In the genomic region with DNA sequence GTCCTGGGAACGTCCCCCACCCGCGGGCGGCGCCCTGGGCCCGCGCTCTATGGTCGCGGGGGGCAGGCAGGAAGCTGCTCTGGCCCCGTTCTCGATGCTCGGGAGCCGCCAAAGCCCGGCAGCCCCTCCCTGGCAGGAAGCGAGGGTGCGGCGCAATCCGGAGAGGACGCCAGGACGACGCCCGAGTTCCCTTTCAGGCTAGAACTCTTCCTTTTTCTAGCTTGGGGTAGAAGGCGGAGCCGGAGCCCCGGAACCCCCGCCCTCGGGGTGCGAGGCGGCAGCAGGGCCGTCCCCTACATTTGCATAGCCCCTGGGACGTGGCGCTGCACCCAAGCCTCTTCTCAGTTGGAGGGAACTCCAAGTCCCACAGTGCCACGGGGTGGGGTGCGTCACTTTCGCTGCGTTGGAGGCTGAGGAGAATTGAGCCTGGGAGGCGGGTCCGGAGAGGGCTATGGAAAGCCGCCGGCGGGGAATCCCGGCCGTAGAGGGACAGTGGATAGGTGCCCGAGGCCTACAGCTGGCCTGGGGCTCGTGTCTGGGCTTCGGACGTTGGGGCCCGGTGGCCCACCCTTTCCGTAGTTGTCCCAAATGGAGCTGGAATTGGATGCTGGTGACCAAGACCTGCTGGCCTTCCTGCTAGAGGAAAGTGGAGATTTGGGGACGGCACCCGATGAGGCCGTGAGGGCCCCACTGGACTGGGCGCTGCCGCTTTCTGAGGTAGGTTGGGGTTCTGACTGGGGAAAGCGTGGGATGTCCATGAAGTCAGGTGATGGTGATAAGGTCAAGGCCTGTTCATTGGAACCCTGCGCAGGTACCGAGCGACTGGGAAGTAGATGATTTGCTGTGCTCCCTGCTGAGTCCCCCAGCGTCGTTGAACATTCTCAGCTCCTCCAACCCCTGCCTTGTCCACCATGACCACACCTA, we compare ENCODE assay signal across 8 cellular contexts. TPM values are rescaled to one million over a fixed set of nuclear protein-coding genes. Genes with fewer than 3 reads are reported as not detected.
DNase-seq lines count a peak whose midpoint lies in the region; ATAC-seq and TF ChIP-seq lines count a peak whose summit lies in the region.

Gene CREB3 (plus strand): TSS at position 482 of the 924 bp plus-strand sequence. CDS start 107 bp downstream, at position 589.
Gene TLN1 (minus strand): TSS at position 11 of the 924 bp plus-strand sequence. CDS start 6,501 bp downstream, outside the sequence.

- peak within 1 kb of the TSS; percentile 65 for H4K8ac ChIP-seq in trophoblast cell (ENCODE audit: low read depth, low read length)

- H3K27me3 Mint-ChIP-seq in activated naive CD8-positive, alpha-beta T cell treated with anti-CD3 and anti-CD28 coated beads, Interleukin-2, amount 50 U/mL, for 24 hours = no peaks in the 10 kb centered on the region

- in situ Hi-C loops in transverse colon (cut with MboI; ENCODE audit: low pct_ligation_motif_present in 1 of 4, low pct_unique_long_range_greater_than_20kb in 1 of 4, low sequenced_read_pairs in 3 of 4) = loop anchor here in 1 of 4 donors (10.0 kb wide), 1 partner anchor 82 kb away; the partner anchor contains the start of genes HINT2 and SPAG8

- H3K36me3 Mint-ChIP-seq in activated naive CD8-positive, alpha-beta T cell treated with anti-CD3 and anti-CD28 coated beads, Interleukin-2, amount 50 U/mL, for 24 hours (ENCODE audit: low read depth) = peaks cover 18% of the 10 kb centered on the region

- H3K36me3 ChIP-seq in trophoblast cell (ENCODE audit: control insufficient read depth in 1 of 2, insufficient read depth in 2 of 2, low read length in 2 of 2) = peaks cover 13 to 30% of the 10 kb centered on the region in 2 experiments
- H3K36me3 ChIP-seq in transverse colon = peaks cover 0 to 26% (median 13%) of the 10 kb centered on the region in 4 donors

- H3K14ac ChIP-seq in trophoblast cell (ENCODE audit: low read length) = peak within 1 kb of the TSS; percentile 69

- H2BK120ac ChIP-seq in trophoblast cell (ENCODE audit: insufficient read depth, low read length, poor library complexity) = peak within 1 kb of the TSS; percentile 67

- H3K23ac ChIP-seq in trophoblast cell (ENCODE audit: low read length) = peak within 1 kb of the TSS; percentile 55

- H3K27me3 ChIP-seq in trophoblast cell (ENCODE audit: insufficient read depth, low read length) = no peaks in the 10 kb centered on the region
- H3K27me3 ChIP-seq in transverse colon = no peaks in the 10 kb centered on the region

- peak; percentile 81 for TF ChIP-seq POLR2A in transverse colon (IDR thresholded peaks at IDR 0.05)

- H2BK12ac ChIP-seq in trophoblast cell (ENCODE audit: low read length) = no peak within 1 kb of the TSS

- intact Hi-C loops in Right ventricle myocardium superior (cut with DNase I) (no loop called here), transverse colon (cut with DNase I; ENCODE audit: low total_unique reads) (no loop called here)

- H2BK5ac ChIP-seq in trophoblast cell (ENCODE audit: low read depth, low read length, poor library complexity) = peak within 1 kb of the TSS; percentile 70

- H3K79me1 ChIP-seq in trophoblast cell (ENCODE audit: low read length) = peaks cover 24% of the 10 kb centered on the region

- H3K4me3 ChIP-seq in GM12875 (ENCODE audit: low read depth, low read length) (peak within 1 kb of the TSS; percentile 94), trophoblast cell (ENCODE audit: low read depth, low read length) (peak within 1 kb of the TSS; percentile 96), transverse colon (peak within 1 kb of the TSS; percentile 67 to 87 (median 78))

- H3K4me1 ChIP-seq in trophoblast cell (ENCODE audit: control insufficient read depth in 1 of 2, insufficient read depth in 2 of 2, low read length in 2 of 2) (peaks cover 30% of the 10 kb centered on the region in 2 experiments), transverse colon (peaks cover 35 to 66% (median 54%) of the 10 kb centered on the region in 4 donors)

- no peaks in the 10 kb centered on the region for H3K9me3 Mint-ChIP-seq in activated naive CD8-positive, alpha-beta T cell treated with anti-CD3 and anti-CD28 coated beads, Interleukin-2, amount 50 U/mL, for 24 hours

- ATAC-seq in HG02798 (IDR thresholded peaks at IDR 0.05; ENCODE audit: poor library complexity, unreplicated experiment) (peak; percentile 82), Right ventricle myocardium superior (ENCODE audit: poor library complexity) (peak; percentile 89)
- peak; percentile 93 for ATAC-seq in activated naive CD8-positive, alpha-beta T cell treated with anti-CD3 and anti-CD28 coated beads, Interleukin-2, amount 50 U/mL, for 24 hours

- H3K18ac ChIP-seq in trophoblast cell (ENCODE audit: low read length) = peak within 1 kb of the TSS; percentile 62

- peaks cover 17% of the 10 kb centered on the region for H3K4me1 Mint-ChIP-seq in activated naive CD8-positive, alpha-beta T cell treated with anti-CD3 and anti-CD28 coated beads, Interleukin-2, amount 50 U/mL, for 24 hours

- TF ChIP-seq EP300 in transverse colon (IDR thresholded peaks at IDR 0.05; ENCODE audit: low read depth) = no peak

- H3K4me2 ChIP-seq in trophoblast cell (ENCODE audit: low read length) = peak within 1 kb of the TSS; percentile 80

- no CpG with 5 or more reads among the region's 60 CpGs for WGBS in trophoblast cell (ENCODE audit: extremely low coverage, insufficient coverage, insufficient read length)
- WGBS in transverse colon (ENCODE audit: low coverage in 1 of 2), 2 donors = 1% methylated on average over 57 of the region's 60 CpGs; no CpG with 5 or more reads in 1 of the 2 donors

- H3K4me3 Mint-ChIP-seq in activated naive CD8-positive, alpha-beta T cell treated with anti-CD3 and anti-CD28 coated beads, Interleukin-2, amount 50 U/mL, for 24 hours = no peak within 1 kb of the TSS

- peak within 1 kb of the TSS; percentile 61 for H2AK5ac ChIP-seq in trophoblast cell (ENCODE audit: low read length)

- H3K9ac ChIP-seq in trophoblast cell (ENCODE audit: low read length) = peak within 1 kb of the TSS; percentile 98

- no peak for TF ChIP-seq CTCF in GM12875 (IDR thresholded peaks at IDR 0.05; ENCODE audit: borderline replicate concordance, insufficient read depth, low read depth, low read length)
- no peak for TF ChIP-seq CTCF in transverse colon (IDR thresholded peaks at IDR 0.05)

- peak within 1 kb of the TSS; percentile 66 for H3K4ac ChIP-seq in trophoblast cell (ENCODE audit: low read depth, low read length)

- peak within 1 kb of the TSS; percentile 90 for H3K27ac Mint-ChIP-seq in activated naive CD8-positive, alpha-beta T cell treated with anti-CD3 and anti-CD28 coated beads, Interleukin-2, amount 50 U/mL, for 24 hours

- H4K12ac ChIP-seq in trophoblast cell (ENCODE audit: low read depth, low read length) = peak within 1 kb of the TSS; percentile 84

- peak within 1 kb of the TSS; percentile 56 for H2AFZ ChIP-seq in trophoblast cell (ENCODE audit: insufficient read depth, low read length, poor library complexity)

- H4K91ac ChIP-seq in trophoblast cell (ENCODE audit: low read depth, low read length) = peak within 1 kb of the TSS; percentile 93

- H3K9me3 ChIP-seq in trophoblast cell (ENCODE audit: insufficient read depth, low read depth, low read length) (no peaks in the 10 kb centered on the region), transverse colon (no peaks in the 10 kb centered on the region)

- peak; percentile 65 for DNase-seq in NCI-H1417 treated with DMSO at 0.1 percent for 48 hours (lab: John Stamatoyannopoulos, UW)
- peak; percentile 98 for DNase-seq in SW480 (ENCODE audit: low spot score)
- peak; percentile 96 for DNase-seq in activated naive CD8-positive, alpha-beta T cell treated with anti-CD3 and anti-CD28 coated beads, Interleukin-2, amount 50 U/mL, for 24 hours
- peak; percentile 99 for DNase-seq in Right ventricle myocardium superior
- peak; percentile 99 for DNase-seq in trophoblast cell
- peak; percentile 99 for DNase-seq in transverse colon

- H3K79me2 ChIP-seq in trophoblast cell (ENCODE audit: control insufficient read depth, insufficient read depth, low read length, poor library complexity) = peaks cover 19% of the 10 kb centered on the region

- H3K27ac ChIP-seq in trophoblast cell (ENCODE audit: low read depth, low read length) (peak within 1 kb of the TSS; percentile 90), transverse colon (peak within 1 kb of the TSS; percentile 94 to 98 (median 97))

RNA-seq across cellular contexts. Expression of gene CREB3, which starts in this region (rescaled TPM):
- 20.3 TPM for total RNA-seq in Right ventricle myocardium superior
- polyA plus RNA-seq in trophoblast cell (2013) = 32.3 and 32.4 TPM in 2 replicates
- 10 to 100 TPM; 22.4 to 69.7 (median 45.5) TPM for total RNA-seq in transverse colon

RNA-seq across cellular contexts. Expression of gene TLN1, which starts in this region (rescaled TPM):
- total RNA-seq in Right ventricle myocardium superior = 252 TPM
- polyA plus RNA-seq in trophoblast cell (2013) = 53.1 and 56.1 TPM in 2 replicates
- total RNA-seq in transverse colon = 100 to 1,000 TPM; 158 to 328 (median 177) TPM

Comparison
In these comparisons a context has a peak if more than half of its experiments do, and no peak if none do; other contexts are left out.
1. Peak in every context shown above with its lines: DNase-seq, ATAC-seq, H3K4me3 ChIP-seq and H3K27ac ChIP-seq.